Comparison of ENCODE assay signal across 27 cellular contexts in the genomic region with DNA sequence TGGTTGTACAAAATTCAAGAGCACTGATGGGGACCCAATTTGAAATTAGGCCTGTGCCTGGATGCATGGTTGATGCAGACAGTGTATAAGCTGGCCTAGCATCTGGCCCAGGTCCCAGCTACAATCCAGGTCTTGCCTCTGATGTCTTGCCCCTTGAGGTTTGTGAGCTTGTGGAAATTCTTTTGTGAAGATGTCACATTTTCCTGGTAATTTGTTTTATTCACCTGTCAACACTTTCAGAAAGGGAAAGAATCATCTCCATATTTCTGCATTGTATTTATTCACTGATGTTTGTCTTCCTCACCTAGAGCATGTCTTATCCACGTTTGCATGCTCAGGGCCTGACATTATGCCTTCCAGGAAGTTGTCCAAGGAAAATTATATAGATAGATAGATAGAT.
"Had no signal": no experiment of that assay in that cellular context is flagged by ENCODE, and none has a peak within 500 bp of the region (broad histone marks: within the 10 kb centered on the region; RNA-seq: fewer than 3 reads in every experiment).

No MANE protein-coding gene starts in this region.

- H3K36me3 ChIP-seq: adrenal gland, ascending aorta, breast epithelium, cardiac muscle cell, esophagus squamous epithelium, gastroesophageal sphincter had no signal

- H3K27me3 ChIP-seq: adrenal gland, ascending aorta, breast epithelium, cardiac muscle cell, gastroesophageal sphincter had no signal

- H3K9me3 ChIP-seq: adrenal gland had no signal

- H3K4me1 ChIP-seq: adrenal gland, ascending aorta, breast epithelium, gastroesophageal sphincter had no signal

- DNase-seq: activated CD4-positive, alpha-beta memory T cell treated with anti-CD3 and anti-CD28 coated beads for 36 hours; activated CD4-positive, alpha-beta T cell treated with anti-CD3 and anti-CD28 coated beads for 36 hours; activated CD4-positive, alpha-beta T cell treated with anti-CD3 and anti-CD28 coated beads, Interleukin-2, amount 10 ng/mL, durations not matched to agents 24 days and 14 days; activated CD4-positive, CD25-positive, alpha-beta regulatory T cell; activated CD4-positive, CD25-positive, alpha-beta regulatory T cell treated with anti-CD3 and anti-CD28 coated beads, Interleukin-2, amount 50 U/mL, for 72 hours; activated CD8-positive, alpha-beta memory T cell treated with anti-CD3 and anti-CD28 coated beads, Interleukin-2, amount 10 ng/mL, durations not matched to agents 7 days and 5 days; activated CD8-positive, alpha-beta memory T cell treated with anti-CD3 and anti-CD28 coated beads, Interleukin-2, amount 50 U/mL, for 4 hours; activated CD8-positive, alpha-beta T cell treated with anti-CD3 and anti-CD28 coated beads, Interleukin-2, amount 10 ng/mL, durations not matched to agents 7 days and 5 days; activated effector memory CD4-positive, alpha-beta T cell treated with anti-CD3 and anti-CD28 coated beads, Interleukin-2, amount 50 U/mL, for 16 hours; activated naive CD4-positive, alpha-beta T cell treated with anti-CD3 and anti-CD28 coated beads for 36 hours; activated naive CD8-positive, alpha-beta T cell treated with anti-CD3 and anti-CD28 coated beads for 36 hours; activated naive CD8-positive, alpha-beta T cell treated with anti-CD3 and anti-CD28 coated beads, Interleukin-2, amount 50 U/mL, for 24 hours; activated T-cell treated with anti-CD3 and anti-CD28 coated beads, Interleukin-2, amount 50 U/mL, for 1 hour; activated T-cell treated with anti-CD3 and anti-CD28 coated beads, Interleukin-2, amount 50 U/mL, for 48 hours; adrenal gland; central memory CD4-positive, alpha-beta T cell; effector CD8-positive, alpha-beta T cell; esophagus squamous epithelium; foreskin melanocyte; head of caudate nucleus; T-helper 1 cell; T-helper 17 cell had no signal

- H3K4me3 ChIP-seq: adrenal gland, ascending aorta, breast epithelium, cardiac muscle cell, esophagus squamous epithelium, gastroesophageal sphincter had no signal

- H3K27ac ChIP-seq: adrenal gland, ascending aorta, breast epithelium, cardiac muscle cell, epithelial cell of prostate, esophagus squamous epithelium, gastroesophageal sphincter had no signal
